1 cellular context compared by ENCODE assay signal in the genomic region with DNA sequence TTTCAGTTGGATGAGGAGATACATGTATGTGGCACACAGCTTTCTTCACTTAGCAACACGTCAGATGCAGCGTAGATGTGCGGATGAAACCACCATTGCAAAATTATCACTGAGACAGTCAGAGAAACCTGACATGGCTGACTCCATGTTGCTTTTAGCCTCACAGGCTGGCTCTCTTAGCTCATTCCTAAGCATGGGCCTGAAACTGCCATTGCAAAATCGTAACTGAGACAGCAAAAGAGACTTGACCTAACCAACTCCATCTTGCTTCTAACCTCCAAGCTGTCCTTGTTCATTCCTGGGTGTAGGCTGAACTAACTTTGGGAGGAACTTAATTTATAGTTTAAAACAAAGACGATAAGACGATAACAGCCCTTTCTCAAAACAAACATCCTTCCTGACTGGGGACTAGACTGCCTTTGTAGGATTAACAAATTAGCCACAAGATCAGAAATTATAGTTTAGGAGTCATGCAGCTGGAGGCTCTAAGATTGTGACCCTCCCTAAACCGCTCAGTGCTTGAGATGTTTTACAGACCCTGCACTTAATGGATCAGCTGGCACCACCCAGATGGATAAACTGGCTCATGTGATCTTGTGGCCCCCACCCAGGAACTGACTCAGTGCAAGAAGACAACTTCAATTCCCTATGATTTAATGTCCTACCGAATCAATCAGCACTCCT.
TF ChIP-seq lines count a peak whose summit lies in the region.
"Not testable (repeated sequence)": the region's sequence is repeated elsewhere in the genome, so short reads cannot be mapped to it uniquely, and the experiment has no call there.

No MANE protein-coding gene starts in this region.

TF ChIP-seq in K562, 482 proteins besides CTCF, POLR2A, EP300 and RAD21 (continued from another document and continues in another):
- TF ChIP-seq ELF2 (CRISPR knock-in tag; IDR thresholded peaks at IDR 0.05) (peak; percentile 34; the same call in 1 of the 2 replicates), NR2C2 (tag; IDR thresholded peaks at IDR 0.05) (0 out of 2 replicates have a peak, but pooled peaks have one; percentile 42), SMAD3 (CRISPR knock-in tag; conservative IDR thresholded peaks at IDR 0.05) (peak; percentile 99), ZNF311 (CRISPR knock-in tag; IDR thresholded peaks at IDR 0.05) (peak; percentile 97), NR2C1 (tag; IDR thresholded peaks at IDR 0.05) (peak; percentile 91), ZNF561 (CRISPR knock-in tag; conservative IDR thresholded peaks at IDR 0.05) (peak; percentile 79; the same call in 1 of the 2 replicates), ZNF174 (CRISPR knock-in tag; IDR thresholded peaks at IDR 0.05) (peak; percentile 86), ZNF239 (CRISPR knock-in tag; IDR thresholded peaks at IDR 0.05) (peak; percentile 93), MECOM (CRISPR knock-in tag; IDR thresholded peaks at IDR 0.05) (peak; percentile 94), BCL6 (CRISPR knock-in tag; IDR thresholded peaks at IDR 0.05) (peak; percentile 95), MYC (CRISPR knock-in tag; IDR thresholded peaks at IDR 0.05; ENCODE audit: borderline replicate concordance, low read depth) (peak; percentile 30; the same call in 1 of the 2 replicates), ZNF445 (CRISPR knock-in tag; IDR thresholded peaks at IDR 0.05; ENCODE audit: low read depth) (peak; percentile 93), ZNF347 (CRISPR knock-in tag; IDR thresholded peaks at IDR 0.05; ENCODE audit: low read depth) (peak; percentile 77; the same call in 1 of the 2 replicates), NFE2L1 (tag; IDR thresholded peaks at IDR 0.05; ENCODE audit: borderline replicate concordance, low read depth) (peak; percentile 57), SRF (CRISPR knock-in tag; IDR thresholded peaks at IDR 0.05) (peak in 1 of 2 experiments; percentile 70; a peak in 2 of 4 replicates), MEF2D (tag; conservative IDR thresholded peaks at IDR 0.05; ENCODE audit: low read depth) (peak; percentile 92), ZNF3 (CRISPR knock-in tag; IDR thresholded peaks at IDR 0.05) (peak; percentile 66; the same call in 1 of the 2 replicates), MTF1 (CRISPR knock-in tag; IDR thresholded peaks at IDR 0.05; ENCODE audit: borderline replicate concordance) (peak; percentile 72; the same call in 1 of the 2 replicates), NR4A1 (CRISPR knock-in tag; IDR thresholded peaks at IDR 0.05) (peak; percentile 95; the same call in 1 of the 2 replicates), NR4A1 (tag; IDR thresholded peaks at IDR 0.05) (peak; percentile 98), RHOXF2B (CRISPR knock-in tag; conservative IDR thresholded peaks at IDR 0.05) (0 out of 2 replicates have a peak, but pooled peaks have one; percentile 84), ZNF165 (CRISPR knock-in tag; IDR thresholded peaks at IDR 0.05; ENCODE audit: borderline replicate concordance) (peak; percentile 97), MEIS2 (IDR thresholded peaks at IDR 0.05; ENCODE audit: partially characterized antibody) (peak; percentile 75), ZNF57 (CRISPR knock-in tag; IDR thresholded peaks at IDR 0.05) (peak; percentile 86)
- not testable (repeated sequence) for TF ChIP-seq NR2C2 (CRISPR knock-in tag; IDR thresholded peaks at IDR 0.05); NR2C1 (IDR thresholded peaks at IDR 0.05); MYC (IDR thresholded peaks at IDR 0.05; ENCODE audit: low read depth, low read length)
- TF ChIP-seq, protein P1, sequence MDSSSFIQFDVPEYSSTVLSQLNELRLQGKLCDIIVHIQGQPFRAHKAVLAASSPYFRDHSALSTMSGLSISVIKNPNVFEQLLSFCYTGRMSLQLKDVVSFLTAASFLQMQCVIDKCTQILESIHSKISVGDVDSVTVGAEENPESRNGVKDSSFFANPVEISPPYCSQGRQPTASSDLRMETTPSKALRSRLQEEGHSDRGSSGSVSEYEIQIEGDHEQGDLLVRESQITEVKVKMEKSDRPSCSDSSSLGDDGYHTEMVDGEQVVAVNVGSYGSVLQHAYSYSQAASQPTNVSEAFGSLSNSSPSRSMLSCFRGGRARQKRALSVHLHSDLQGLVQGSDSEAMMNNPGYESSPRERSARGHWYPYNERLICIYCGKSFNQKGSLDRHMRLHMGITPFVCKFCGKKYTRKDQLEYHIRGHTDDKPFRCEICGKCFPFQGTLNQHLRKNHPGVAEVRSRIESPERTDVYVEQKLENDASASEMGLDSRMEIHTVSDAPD (CRISPR knock-in tag; IDR thresholded peaks at IDR 0.05): 0 out of 2 replicates have a peak, but pooled peaks have one; percentile 77
- TF ChIP-seq, protein P2, sequence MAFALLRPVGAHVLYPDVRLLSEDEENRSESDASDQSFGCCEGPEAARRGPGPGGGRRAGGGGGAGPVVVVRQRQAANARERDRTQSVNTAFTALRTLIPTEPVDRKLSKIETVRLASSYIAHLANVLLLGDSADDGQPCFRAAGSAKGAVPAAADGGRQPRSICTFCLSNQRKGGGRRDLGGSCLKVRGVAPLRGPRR (CRISPR knock-in tag; IDR thresholded peaks at IDR 0.05): peak; percentile 88; the same call in 1 of the 2 replicates
- TF ChIP-seq, protein P3, sequence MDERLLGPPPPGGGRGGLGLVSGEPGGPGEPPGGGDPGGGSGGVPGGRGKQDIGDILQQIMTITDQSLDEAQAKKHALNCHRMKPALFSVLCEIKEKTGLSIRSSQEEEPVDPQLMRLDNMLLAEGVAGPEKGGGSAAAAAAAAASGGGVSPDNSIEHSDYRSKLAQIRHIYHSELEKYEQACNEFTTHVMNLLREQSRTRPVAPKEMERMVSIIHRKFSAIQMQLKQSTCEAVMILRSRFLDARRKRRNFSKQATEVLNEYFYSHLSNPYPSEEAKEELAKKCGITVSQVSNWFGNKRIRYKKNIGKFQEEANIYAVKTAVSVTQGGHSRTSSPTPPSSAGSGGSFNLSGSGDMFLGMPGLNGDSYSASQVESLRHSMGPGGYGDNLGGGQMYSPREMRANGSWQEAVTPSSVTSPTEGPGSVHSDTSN (CRISPR knock-in tag; IDR thresholded peaks at IDR 0.05; ENCODE audit: low read depth): not testable (repeated sequence)
- TF ChIP-seq, protein P3 (tag; conservative IDR thresholded peaks at IDR 0.05; ENCODE audit: low read depth): peak; percentile 4; the same call in 1 of the 2 replicates
- TF ChIP-seq, protein P4, sequence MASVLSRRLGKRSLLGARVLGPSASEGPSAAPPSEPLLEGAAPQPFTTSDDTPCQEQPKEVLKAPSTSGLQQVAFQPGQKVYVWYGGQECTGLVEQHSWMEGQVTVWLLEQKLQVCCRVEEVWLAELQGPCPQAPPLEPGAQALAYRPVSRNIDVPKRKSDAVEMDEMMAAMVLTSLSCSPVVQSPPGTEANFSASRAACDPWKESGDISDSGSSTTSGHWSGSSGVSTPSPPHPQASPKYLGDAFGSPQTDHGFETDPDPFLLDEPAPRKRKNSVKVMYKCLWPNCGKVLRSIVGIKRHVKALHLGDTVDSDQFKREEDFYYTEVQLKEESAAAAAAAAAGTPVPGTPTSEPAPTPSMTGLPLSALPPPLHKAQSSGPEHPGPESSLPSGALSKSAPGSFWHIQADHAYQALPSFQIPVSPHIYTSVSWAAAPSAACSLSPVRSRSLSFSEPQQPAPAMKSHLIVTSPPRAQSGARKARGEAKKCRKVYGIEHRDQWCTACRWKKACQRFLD (CRISPR knock-in tag; IDR thresholded peaks at IDR 0.05): peak; percentile 99
- TF ChIP-seq, protein P5, sequence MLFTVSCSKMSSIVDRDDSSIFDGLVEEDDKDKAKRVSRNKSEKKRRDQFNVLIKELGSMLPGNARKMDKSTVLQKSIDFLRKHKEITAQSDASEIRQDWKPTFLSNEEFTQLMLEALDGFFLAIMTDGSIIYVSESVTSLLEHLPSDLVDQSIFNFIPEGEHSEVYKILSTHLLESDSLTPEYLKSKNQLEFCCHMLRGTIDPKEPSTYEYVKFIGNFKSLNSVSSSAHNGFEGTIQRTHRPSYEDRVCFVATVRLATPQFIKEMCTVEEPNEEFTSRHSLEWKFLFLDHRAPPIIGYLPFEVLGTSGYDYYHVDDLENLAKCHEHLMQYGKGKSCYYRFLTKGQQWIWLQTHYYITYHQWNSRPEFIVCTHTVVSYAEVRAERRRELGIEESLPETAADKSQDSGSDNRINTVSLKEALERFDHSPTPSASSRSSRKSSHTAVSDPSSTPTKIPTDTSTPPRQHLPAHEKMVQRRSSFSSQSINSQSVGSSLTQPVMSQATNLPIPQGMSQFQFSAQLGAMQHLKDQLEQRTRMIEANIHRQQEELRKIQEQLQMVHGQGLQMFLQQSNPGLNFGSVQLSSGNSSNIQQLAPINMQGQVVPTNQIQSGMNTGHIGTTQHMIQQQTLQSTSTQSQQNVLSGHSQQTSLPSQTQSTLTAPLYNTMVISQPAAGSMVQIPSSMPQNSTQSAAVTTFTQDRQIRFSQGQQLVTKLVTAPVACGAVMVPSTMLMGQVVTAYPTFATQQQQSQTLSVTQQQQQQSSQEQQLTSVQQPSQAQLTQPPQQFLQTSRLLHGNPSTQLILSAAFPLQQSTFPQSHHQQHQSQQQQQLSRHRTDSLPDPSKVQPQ (CRISPR knock-in tag; IDR thresholded peaks at IDR 0.05; ENCODE audit: borderline replicate concordance): peak; percentile 94
- TF ChIP-seq, protein P6, sequence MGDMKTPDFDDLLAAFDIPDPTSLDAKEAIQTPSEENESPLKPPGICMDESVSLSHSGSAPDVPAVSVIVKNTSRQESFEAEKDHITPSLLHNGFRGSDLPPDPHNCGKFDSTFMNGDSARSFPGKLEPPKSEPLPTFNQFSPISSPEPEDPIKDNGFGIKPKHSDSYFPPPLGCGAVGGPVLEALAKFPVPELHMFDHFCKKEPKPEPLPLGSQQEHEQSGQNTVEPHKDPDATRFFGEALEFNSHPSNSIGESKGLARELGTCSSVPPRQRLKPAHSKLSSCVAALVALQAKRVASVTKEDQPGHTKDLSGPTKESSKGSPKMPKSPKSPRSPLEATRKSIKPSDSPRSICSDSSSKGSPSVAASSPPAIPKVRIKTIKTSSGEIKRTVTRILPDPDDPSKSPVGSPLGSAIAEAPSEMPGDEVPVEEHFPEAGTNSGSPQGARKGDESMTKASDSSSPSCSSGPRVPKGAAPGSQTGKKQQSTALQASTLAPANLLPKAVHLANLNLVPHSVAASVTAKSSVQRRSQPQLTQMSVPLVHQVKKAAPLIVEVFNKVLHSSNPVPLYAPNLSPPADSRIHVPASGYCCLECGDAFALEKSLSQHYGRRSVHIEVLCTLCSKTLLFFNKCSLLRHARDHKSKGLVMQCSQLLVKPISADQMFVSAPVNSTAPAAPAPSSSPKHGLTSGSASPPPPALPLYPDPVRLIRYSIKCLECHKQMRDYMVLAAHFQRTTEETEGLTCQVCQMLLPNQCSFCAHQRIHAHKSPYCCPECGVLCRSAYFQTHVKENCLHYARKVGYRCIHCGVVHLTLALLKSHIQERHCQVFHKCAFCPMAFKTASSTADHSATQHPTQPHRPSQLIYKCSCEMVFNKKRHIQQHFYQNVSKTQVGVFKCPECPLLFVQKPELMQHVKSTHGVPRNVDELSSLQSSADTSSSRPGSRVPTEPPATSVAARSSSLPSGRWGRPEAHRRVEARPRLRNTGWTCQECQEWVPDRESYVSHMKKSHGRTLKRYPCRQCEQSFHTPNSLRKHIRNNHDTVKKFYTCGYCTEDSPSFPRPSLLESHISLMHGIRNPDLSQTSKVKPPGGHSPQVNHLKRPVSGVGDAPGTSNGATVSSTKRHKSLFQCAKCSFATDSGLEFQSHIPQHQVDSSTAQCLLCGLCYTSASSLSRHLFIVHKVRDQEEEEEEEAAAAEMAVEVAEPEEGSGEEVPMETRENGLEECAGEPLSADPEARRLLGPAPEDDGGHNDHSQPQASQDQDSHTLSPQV (IDR thresholded peaks at IDR 0.05): peak; percentile 95
- TF ChIP-seq, protein P7, sequence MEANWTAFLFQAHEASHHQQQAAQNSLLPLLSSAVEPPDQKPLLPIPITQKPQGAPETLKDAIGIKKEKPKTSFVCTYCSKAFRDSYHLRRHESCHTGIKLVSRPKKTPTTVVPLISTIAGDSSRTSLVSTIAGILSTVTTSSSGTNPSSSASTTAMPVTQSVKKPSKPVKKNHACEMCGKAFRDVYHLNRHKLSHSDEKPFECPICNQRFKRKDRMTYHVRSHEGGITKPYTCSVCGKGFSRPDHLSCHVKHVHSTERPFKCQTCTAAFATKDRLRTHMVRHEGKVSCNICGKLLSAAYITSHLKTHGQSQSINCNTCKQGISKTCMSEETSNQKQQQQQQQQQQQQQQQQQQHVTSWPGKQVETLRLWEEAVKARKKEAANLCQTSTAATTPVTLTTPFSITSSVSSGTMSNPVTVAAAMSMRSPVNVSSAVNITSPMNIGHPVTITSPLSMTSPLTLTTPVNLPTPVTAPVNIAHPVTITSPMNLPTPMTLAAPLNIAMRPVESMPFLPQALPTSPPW (CRISPR knock-in tag; IDR thresholded peaks at IDR 0.05): peak; percentile 57
- TF ChIP-seq, protein P8, sequence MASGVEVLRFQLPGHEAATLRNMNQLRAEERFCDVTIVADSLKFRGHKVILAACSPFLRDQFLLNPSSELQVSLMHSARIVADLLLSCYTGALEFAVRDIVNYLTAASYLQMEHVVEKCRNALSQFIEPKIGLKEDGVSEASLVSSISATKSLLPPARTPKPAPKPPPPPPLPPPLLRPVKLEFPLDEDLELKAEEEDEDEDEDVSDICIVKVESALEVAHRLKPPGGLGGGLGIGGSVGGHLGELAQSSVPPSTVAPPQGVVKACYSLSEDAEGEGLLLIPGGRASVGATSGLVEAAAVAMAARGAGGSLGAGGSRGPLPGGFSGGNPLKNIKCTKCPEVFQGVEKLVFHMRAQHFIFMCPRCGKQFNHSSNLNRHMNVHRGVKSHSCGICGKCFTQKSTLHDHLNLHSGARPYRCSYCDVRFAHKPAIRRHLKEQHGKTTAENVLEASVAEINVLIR (CRISPR knock-in tag; IDR thresholded peaks at IDR 0.05): peak; percentile 83
- TF ChIP-seq, protein P9, sequence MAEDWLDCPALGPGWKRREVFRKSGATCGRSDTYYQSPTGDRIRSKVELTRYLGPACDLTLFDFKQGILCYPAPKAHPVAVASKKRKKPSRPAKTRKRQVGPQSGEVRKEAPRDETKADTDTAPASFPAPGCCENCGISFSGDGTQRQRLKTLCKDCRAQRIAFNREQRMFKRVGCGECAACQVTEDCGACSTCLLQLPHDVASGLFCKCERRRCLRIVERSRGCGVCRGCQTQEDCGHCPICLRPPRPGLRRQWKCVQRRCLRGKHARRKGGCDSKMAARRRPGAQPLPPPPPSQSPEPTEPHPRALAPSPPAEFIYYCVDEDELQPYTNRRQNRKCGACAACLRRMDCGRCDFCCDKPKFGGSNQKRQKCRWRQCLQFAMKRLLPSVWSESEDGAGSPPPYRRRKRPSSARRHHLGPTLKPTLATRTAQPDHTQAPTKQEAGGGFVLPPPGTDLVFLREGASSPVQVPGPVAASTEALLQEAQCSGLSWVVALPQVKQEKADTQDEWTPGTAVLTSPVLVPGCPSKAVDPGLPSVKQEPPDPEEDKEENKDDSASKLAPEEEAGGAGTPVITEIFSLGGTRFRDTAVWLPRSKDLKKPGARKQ (CRISPR knock-in tag; IDR thresholded peaks at IDR 0.05): peak; percentile 85
- TF ChIP-seq, protein P10, sequence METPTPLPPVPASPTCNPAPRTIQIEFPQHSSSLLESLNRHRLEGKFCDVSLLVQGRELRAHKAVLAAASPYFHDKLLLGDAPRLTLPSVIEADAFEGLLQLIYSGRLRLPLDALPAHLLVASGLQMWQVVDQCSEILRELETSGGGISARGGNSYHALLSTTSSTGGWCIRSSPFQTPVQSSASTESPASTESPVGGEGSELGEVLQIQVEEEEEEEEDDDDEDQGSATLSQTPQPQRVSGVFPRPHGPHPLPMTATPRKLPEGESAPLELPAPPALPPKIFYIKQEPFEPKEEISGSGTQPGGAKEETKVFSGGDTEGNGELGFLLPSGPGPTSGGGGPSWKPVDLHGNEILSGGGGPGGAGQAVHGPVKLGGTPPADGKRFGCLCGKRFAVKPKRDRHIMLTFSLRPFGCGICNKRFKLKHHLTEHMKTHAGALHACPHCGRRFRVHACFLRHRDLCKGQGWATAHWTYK (CRISPR knock-in tag; IDR thresholded peaks at IDR 0.05): peak; percentile 98
